8 cellular contexts compared by ENCODE assay signal in genomic region chr15:55407949-55408766, GRCh38. TPM values are rescaled to one million over a fixed set of nuclear protein-coding genes. Genes with fewer than 3 reads are reported as not detected.
DNase-seq lines count a peak whose midpoint lies in the region; ATAC-seq and TF ChIP-seq lines count a peak whose summit lies in the region.

Gene CCPG1 (minus strand): TSS chr15:55408359. CDS start chr15:55389424, 18,935 bp downstream.
Gene PIERCE2 (plus strand): TSS chr15:55408495. CDS start chr15:55408769, 274 bp downstream.

- H3K4me3 Mint-ChIP-seq in immature natural killer cell, result peak within 1 kb of the TSS; percentile 93 to 96 (median 94)

- H3K27ac ChIP-seq in AG04450 (ENCODE audit: low read depth, low read length), result peak within 1 kb of the TSS; percentile 75

- ATAC-seq in GM18868 (IDR thresholded peaks at IDR 0.05; ENCODE audit: unreplicated experiment) (peak; percentile 95), HG03108 (IDR thresholded peaks at IDR 0.05; ENCODE audit: unreplicated experiment) (peak; percentile 93)

- H3K27me3 Mint-ChIP-seq in immature natural killer cell (ENCODE audit: low read depth in 3 of 3), result peaks cover 7 to 11% (median 7%) of the 10 kb centered on the region in 3 donors

- POLR2A ChIA-PET in AG04450 (lab: Yijun Ruan, JAX), result interaction anchor here (0.6 to 1.7 kb wide), 7 partner anchors 19 to 632 kb away, joined by 3 to 9 read pairs (median 4); partner anchors contain the start of genes PIGB and PIGBOS1

- no peaks in the 10 kb centered on the region for H3K9me3 Mint-ChIP-seq in immature natural killer cell

- CTCF ChIA-PET in AG04450 (lab: Charles Lee), result interaction anchor here (0.6 to 4.4 kb wide), 32 partner anchors 8 to 838 kb away, joined by 3 to 42 read pairs (median 4); no protein-coding TSS in a partner anchor

- H3K4me1 Mint-ChIP-seq in immature natural killer cell, result peaks cover 30 to 34% of the 10 kb centered on the region in 2 donors

- H3K27me3 ChIP-seq in AG04450 (ENCODE audit: control insufficient read depth, insufficient read depth, low read length), result no peaks in the 10 kb centered on the region

- no peaks in the 10 kb centered on the region; the same call in 1 of the 2 replicates for H3K9me3 ChIP-seq in AG04450 (ENCODE audit: control insufficient read depth, insufficient read depth, low read length)

- DNase-seq in AG04450 (ENCODE audit: low read depth, low spot score) (peak; percentile 85), NCI-H2196 (lab: John Stamatoyannopoulos, UW; ENCODE audit: unreplicated experiment) (peak; percentile 87), cardiac fibroblast (ENCODE audit: low read depth in 2 of 2) (peak; percentile 96), immature natural killer cell (peak; percentile 93 to 95 (median 93)), smooth muscle cell of the brain vasculature (ENCODE audit: low read depth, low spot score) (peak; percentile 77)

- H3K27ac Mint-ChIP-seq in immature natural killer cell, result peak within 1 kb of the TSS; percentile 93 to 99 (median 98)

- H3K36me3 Mint-ChIP-seq in immature natural killer cell, result no peaks in the 10 kb centered on the region

- H3K4me3 ChIP-seq in AG04450 (ENCODE audit: low read depth, low read length) (peak within 1 kb of the TSS; percentile 86), WI38 (ENCODE audit: low read depth, low read length) (peak within 1 kb of the TSS; percentile 80), cardiac fibroblast (replicated peaks in 1 of 2; ENCODE audit: low read depth in 2 of 2, low read length in 2 of 2) (peak within 1 kb of the TSS; percentile 90 to 92)

- TF ChIP-seq CTCF in AG04450 (IDR thresholded peaks at IDR 0.05; ENCODE audit: low read depth, low read length) (peak; percentile 74), WI38 (IDR thresholded peaks at IDR 0.05; ENCODE audit: low read depth, low read length) (peak; percentile 66), cardiac fibroblast (IDR thresholded peaks at IDR 0.05; ENCODE audit: low read depth, low read length) (peak; percentile 58)

RNA-seq across cellular contexts. Expression of gene CCPG1, which starts in this region (rescaled TPM):
- polyA plus RNA-seq in AG04450 (2011; rRNA removed) (32.0 and 43.7 TPM in 2 replicates), immature natural killer cell (10 to 100 TPM; 40.9 to 89.3 (median 65.3) TPM)
- polyA minus RNA-seq in AG04450 (2011; rRNA and poly(A)+ RNA removed), result 13.5 and 24.2 TPM in 2 replicates

RNA-seq across cellular contexts. Expression of gene PIERCE2, which starts in this region (rescaled TPM):
- polyA plus RNA-seq in AG04450 (2011; rRNA removed), result 2.1 and 3.0 TPM in 2 replicates
- 0.52 TPM in 1 of 2 replicates, not detected in the other for polyA minus RNA-seq in AG04450 (2011; rRNA and poly(A)+ RNA removed)
- polyA plus RNA-seq in immature natural killer cell, result 1 to 10 TPM in 1 of 3 donors, not detected in 2; 1.0 TPM

Comparison
In these comparisons a context has a peak if more than half of its experiments do, and no peak if none do; other contexts are left out.
1. Peak in every context shown above with its lines: DNase-seq, ATAC-seq, H3K4me3 ChIP-seq and H3K27ac ChIP-seq.